ENCODE assay signal across 13 cellular contexts in the genomic region with DNA sequence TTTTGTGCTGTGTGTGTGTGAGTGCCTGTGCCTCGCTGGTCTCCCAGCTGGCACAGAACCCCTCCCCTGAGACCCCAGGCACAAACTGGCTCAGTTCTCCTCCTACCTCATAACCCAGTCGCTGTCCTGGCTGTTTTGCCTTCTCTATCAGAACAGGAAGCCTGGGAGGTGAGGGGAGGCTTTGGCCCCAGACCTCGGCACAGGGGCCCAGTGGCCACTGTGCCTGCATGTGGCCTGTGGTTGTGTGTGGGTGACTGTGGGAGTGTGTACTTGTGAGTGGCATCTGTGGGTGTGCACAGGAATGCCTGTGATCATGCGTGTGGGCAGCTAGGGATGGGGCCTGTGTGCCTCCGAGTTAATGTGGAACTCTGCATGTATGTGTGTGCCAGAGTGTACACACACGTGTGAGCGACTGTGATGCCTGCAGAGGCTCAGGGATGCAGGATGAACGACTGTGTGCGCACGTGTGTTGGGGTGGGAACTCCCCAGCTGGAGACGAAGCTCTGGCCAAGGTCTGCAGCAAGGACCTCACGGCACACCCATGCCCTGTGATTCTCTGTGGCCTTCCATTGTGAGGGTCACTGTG. TPM values are rescaled to one million over a fixed set of nuclear protein-coding genes. Genes with fewer than 3 reads are reported as not detected.
DNase-seq lines count a peak whose midpoint lies in the region; ATAC-seq, FAIRE-seq and TF ChIP-seq lines count a peak whose summit lies in the region.
"Had no signal": no experiment of that assay in that cellular context is flagged by ENCODE, and none has a peak within 500 bp of the region (broad histone marks: within the 10 kb centered on the region; RNA-seq: fewer than 3 reads in every experiment).

No MANE protein-coding gene starts in this region.

- no peak for TF ChIP-seq CTCF in natural killer cell (IDR thresholded peaks at IDR 0.05)
- no peak for TF ChIP-seq CTCF in foreskin fibroblast (IDR thresholded peaks at IDR 0.05; ENCODE audit: low read depth, low read length)

- in situ Hi-C loops in ACHN (cut with HindIII; ENCODE audit: low pct_ligation_motif_present, low pct_unique_long_range_greater_than_20kb, low sequenced_read_pairs): no loop called here

- POLR2A ChIA-PET in activated naive CD8-positive, alpha-beta T cell treated with anti-CD3 and anti-CD28 coated beads, Interleukin-2, amount 10 ng/mL, durations not matched to agents 7 days and 5 days (lab: Charles Lee): no interaction called here

- no peak for FAIRE-seq in GM12892 (lab: Jason Lieb, UNC)

- TF ChIP-seq POLR2A in GM12892 (IDR thresholded peaks at IDR 0.05; ENCODE audit: low read depth, low read length): no peak

- H3K9ac ChIP-seq in BLaER1: peak overlapping the region; percentile 44; the same call in 1 of the 2 replicates

- H3K27ac ChIP-seq in BLaER1: peak overlapping the region; percentile 50; the same call in 1 of the 2 replicates
- H3K27ac ChIP-seq: epithelial cell of prostate had no signal

- H3K9me3 ChIP-seq in BLaER1: no peaks in the 10 kb centered on the region

- peaks cover 73% of the 10 kb centered on the region for H3K4me1 ChIP-seq in BLaER1

- ATAC-seq in activated naive CD8-positive, alpha-beta T cell treated with anti-CD3 and anti-CD28 coated beads, Interleukin-2, amount 10 ng/mL, durations not matched to agents 7 days and 5 days (ENCODE audit: low read depth): no peak
- no peak for ATAC-seq in natural killer cell

- no peaks in the 10 kb centered on the region for H3K9me3 Mint-ChIP-seq in activated naive CD8-positive, alpha-beta T cell treated with anti-CD3 and anti-CD28 coated beads, Interleukin-2, amount 10 ng/mL, durations not matched to agents 7 days and 5 days
- H3K9me3 Mint-ChIP-seq in natural killer cell: no peaks in the 10 kb centered on the region

- peak overlapping the region; percentile 62 for H3K27ac Mint-ChIP-seq in activated naive CD8-positive, alpha-beta T cell treated with anti-CD3 and anti-CD28 coated beads, Interleukin-2, amount 10 ng/mL, durations not matched to agents 7 days and 5 days
- peak overlapping the region; percentile 69 to 82 for H3K27ac Mint-ChIP-seq in natural killer cell

- H3K36me3 Mint-ChIP-seq in activated naive CD8-positive, alpha-beta T cell treated with anti-CD3 and anti-CD28 coated beads, Interleukin-2, amount 10 ng/mL, durations not matched to agents 7 days and 5 days: peaks cover 25% of the 10 kb centered on the region
- no peaks in the 10 kb centered on the region for H3K36me3 Mint-ChIP-seq in natural killer cell

- no peaks in the 10 kb centered on the region for H3K27me3 ChIP-seq in BLaER1

- H3K36me3 ChIP-seq in BLaER1: no peaks in the 10 kb centered on the region

- H3K4me1 Mint-ChIP-seq in activated naive CD8-positive, alpha-beta T cell treated with anti-CD3 and anti-CD28 coated beads, Interleukin-2, amount 10 ng/mL, durations not matched to agents 7 days and 5 days: peaks cover 40% of the 10 kb centered on the region
- H3K4me1 Mint-ChIP-seq in natural killer cell: peaks cover 26 to 51% of the 10 kb centered on the region in 2 donors

- no peaks in the 10 kb centered on the region for H4K20me1 ChIP-seq in BLaER1

- peak overlapping the region; percentile 49 for H3K4me2 ChIP-seq in BLaER1

- intact Hi-C loops in natural killer cell (cut with micrococcal nuclease): no loop called here

- no peak overlapping the region for H3K4me3 Mint-ChIP-seq in activated naive CD8-positive, alpha-beta T cell treated with anti-CD3 and anti-CD28 coated beads, Interleukin-2, amount 10 ng/mL, durations not matched to agents 7 days and 5 days
- no peak overlapping the region for H3K4me3 Mint-ChIP-seq in natural killer cell

- DNase-seq in GM12892 (ENCODE audit: insufficient read length) (peak; percentile 7), natural killer cell (no peak), ACHN (no peak), foreskin fibroblast (no peak), DMS114 treated with DMSO at 0.1 percent for 48 hours (lab: John Stamatoyannopoulos, UW; ENCODE audit: unreplicated experiment) (no peak), NAMALWA (ENCODE audit: low spot score) (no peak)
- DNase-seq in activated naive CD8-positive, alpha-beta T cell treated with anti-CD3 and anti-CD28 coated beads, Interleukin-2, amount 10 ng/mL, durations not matched to agents 7 days and 5 days: peak; percentile 23
- DNase-seq: hypothalamus, mesenchymal stem cell, NCI-H345 had no signal

- H3K27me3 Mint-ChIP-seq in activated naive CD8-positive, alpha-beta T cell treated with anti-CD3 and anti-CD28 coated beads, Interleukin-2, amount 10 ng/mL, durations not matched to agents 7 days and 5 days: no peaks in the 10 kb centered on the region
- no peaks in the 10 kb centered on the region for H3K27me3 Mint-ChIP-seq in natural killer cell (ENCODE audit: low read depth in 2 of 2)

- no peak overlapping the region for H3K4me3 ChIP-seq in BLaER1
- no peak overlapping the region for H3K4me3 ChIP-seq in foreskin fibroblast (ENCODE audit: low read depth in 1 of 2, low read length in 2 of 2)

RNA-seq across cellular contexts. Expression of a gene that starts 32.3 kb away (rescaled TPM):
- 6.4 TPM for polyA plus RNA-seq in GM12892 (2012; ENCODE audit: missing spikeins)
- 100 to 1,000 TPM; 238 to 241 TPM for total RNA-seq in activated naive CD8-positive, alpha-beta T cell treated with anti-CD3 and anti-CD28 coated beads, Interleukin-2, amount 10 ng/mL, durations not matched to agents 7 days and 5 days
- 100 to 1,000 TPM; 218 to 316 (median 228) TPM for total RNA-seq in natural killer cell
- total RNA-seq: temporal lobe had no signal

RNA-seq across cellular contexts. Expression of a gene that starts 43.7 kb away (rescaled TPM):
- polyA plus RNA-seq in GM12892 (2012; ENCODE audit: missing spikeins): 42.1 TPM
- total RNA-seq in activated naive CD8-positive, alpha-beta T cell treated with anti-CD3 and anti-CD28 coated beads, Interleukin-2, amount 10 ng/mL, durations not matched to agents 7 days and 5 days: 10 to 100 TPM; 18.0 to 23.4 TPM
- 10 to 100 TPM; 18.7 to 37.4 (median 29.9) TPM for total RNA-seq in natural killer cell

Comparison
In these comparisons a context has a peak if more than half of its experiments do, and no peak if none do; other contexts are left out.
1. DNase-seq: peak in GM12892 (single experiment) and activated naive CD8-positive, alpha-beta T cell treated with anti-CD3 and anti-CD28 coated beads, Interleukin-2, amount 10 ng/mL, durations not matched to agents 7 days and 5 days (single experiment); none in natural killer cell (single experiment), ACHN (single experiment), foreskin fibroblast (0 of 2), DMS114 treated with DMSO at 0.1 percent for 48 hours (single experiment) and NAMALWA (single experiment).